1 cellular context compared by ENCODE assay signal in the genomic region with DNA sequence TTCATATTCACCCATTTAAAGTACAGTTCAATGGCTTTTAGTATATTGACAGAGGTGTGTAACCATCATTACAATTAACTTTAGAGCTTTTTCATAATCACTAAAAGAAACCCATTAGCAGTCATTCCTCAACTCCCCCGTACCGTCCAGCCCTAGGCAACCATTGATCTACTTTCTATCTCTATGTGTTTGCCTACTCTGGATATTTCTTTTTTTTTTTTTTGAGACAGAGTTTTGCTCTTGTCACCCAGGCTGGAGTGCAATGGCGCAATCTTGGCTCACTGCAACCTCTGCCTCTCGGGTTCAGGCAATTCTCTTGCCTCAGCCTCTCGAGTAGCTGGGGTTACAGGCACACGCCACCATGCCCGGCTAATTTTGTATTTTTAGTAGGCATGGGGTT. TPM values are rescaled to one million over a fixed set of nuclear protein-coding genes. Genes with fewer than 3 reads are reported as not detected.
"Had no signal": no experiment of that assay in that cellular context is flagged by ENCODE, and none has a peak within 500 bp of the region (broad histone marks: within the 10 kb centered on the region; RNA-seq: fewer than 3 reads in every experiment).

No MANE protein-coding gene starts in this region.

RNA-seq across cellular contexts. Expression of a gene that starts 48.6 kb away (rescaled TPM):
- total RNA-seq: G401 had no signal
